Comparison of ENCODE assay signal across 14 cellular contexts in the genomic region with DNA sequence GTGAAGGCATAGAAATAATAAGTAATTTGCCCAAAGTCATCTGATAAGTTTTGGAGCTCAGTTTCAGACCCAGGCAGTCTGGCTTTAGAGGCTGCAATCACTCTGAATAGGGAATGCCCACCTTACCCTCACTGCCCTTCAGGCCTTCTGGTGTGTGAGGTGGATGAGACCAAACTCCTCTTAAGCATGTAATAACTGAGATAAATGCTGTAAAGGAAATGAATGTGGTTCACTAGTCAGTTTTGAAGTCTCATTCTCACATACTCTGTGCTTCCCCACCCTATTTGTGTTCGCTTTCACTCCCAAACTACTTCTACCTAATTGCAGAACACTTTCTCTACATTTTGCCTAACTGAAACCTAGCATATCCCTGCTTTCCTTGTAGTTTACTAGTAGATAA.
DNase-seq lines count a peak whose midpoint lies in the region; ATAC-seq and TF ChIP-seq lines count a peak whose summit lies in the region.
"Had no signal": no experiment of that assay in that cellular context is flagged by ENCODE, and none has a peak within 500 bp of the region (broad histone marks: within the 10 kb centered on the region; RNA-seq: fewer than 3 reads in every experiment).

No MANE protein-coding gene starts in this region.

- ATAC-seq in GM18909 (IDR thresholded peaks at IDR 0.05; ENCODE audit: poor library complexity, unreplicated experiment) = peak; percentile 95
- peak; percentile 96 for ATAC-seq in GM21619 (IDR thresholded peaks at IDR 0.05; ENCODE audit: unreplicated experiment)
- ATAC-seq in HG03108 (IDR thresholded peaks at IDR 0.05; ENCODE audit: unreplicated experiment) = peak; percentile 99
- no peak for ATAC-seq in psoas muscle

- no peaks in the 10 kb centered on the region for H3K27me3 ChIP-seq in psoas muscle (ENCODE audit: insufficient read depth in 3 of 3, low read length in 2 of 3)
- no peaks in the 10 kb centered on the region for H3K27me3 ChIP-seq in effector memory CD4-positive, alpha-beta T cell (replicated peaks; ENCODE audit: control insufficient read depth, insufficient read depth, low read length, poor library complexity, severe bottlenecking)
- H3K27me3 ChIP-seq in smooth muscle cell (ENCODE audit: low read depth) = no peaks in the 10 kb centered on the region
- H3K27me3 ChIP-seq: colonic mucosa, neural progenitor cell had no signal

- DNase-seq in psoas muscle (no peak), SKM-1 treated with dmso at 0.1 percent for 144 hours (lab: John Stamatoyannopoulos, UW; ENCODE audit: unreplicated experiment) (no peak), smooth muscle cell (lab: John Stamatoyannopoulos, UW; ENCODE audit: unreplicated experiment) (no peak), chondrocyte (ENCODE audit: low spot score) (no peak)
- DNase-seq in effector memory CD4-positive, alpha-beta T cell = no peak
- DNase-seq: activated naive CD4-positive, alpha-beta T cell treated with anti-CD3 and anti-CD28 coated beads, Interleukin-2, amount 10 ng/mL, durations not matched to agents 7 days and 5 days; colonic mucosa; left ventricle myocardium inferior; NCI-H2171 had no signal

- no peaks in the 10 kb centered on the region for H3F3A ChIP-seq in smooth muscle cell (ENCODE audit: low read depth)

- H3K4me3 ChIP-seq in psoas muscle (no peak overlapping the region), smooth muscle cell (no peak overlapping the region)
- no peak overlapping the region for H3K4me3 ChIP-seq in effector memory CD4-positive, alpha-beta T cell (ENCODE audit: insufficient read depth, low read depth, low read length, poor library complexity, severe bottlenecking)
- H3K4me3 ChIP-seq: colonic mucosa, left ventricle myocardium inferior, neural progenitor cell had no signal

- no peaks in the 10 kb centered on the region for H3K9me3 ChIP-seq in psoas muscle
- H3K9me3 ChIP-seq in effector memory CD4-positive, alpha-beta T cell (ENCODE audit: control insufficient read depth, low read length) = no peaks in the 10 kb centered on the region
- no peaks in the 10 kb centered on the region for H3K9me3 ChIP-seq in smooth muscle cell (replicated peaks; ENCODE audit: low read depth)
- H3K9me3 ChIP-seq: colonic mucosa, left ventricle myocardium inferior had no signal

- no peaks in the 10 kb centered on the region for H3K36me3 ChIP-seq in psoas muscle (ENCODE audit: insufficient read depth in 1 of 2, low read depth in 1 of 2)
- H3K36me3 ChIP-seq in effector memory CD4-positive, alpha-beta T cell (ENCODE audit: control insufficient read depth, insufficient read depth, low read length) = no peaks in the 10 kb centered on the region
- no peaks in the 10 kb centered on the region for H3K36me3 ChIP-seq in smooth muscle cell (ENCODE audit: low read depth)
- H3K36me3 ChIP-seq: colonic mucosa, left ventricle myocardium inferior, neural progenitor cell had no signal

- no peaks in the 10 kb centered on the region for H3K9me3 Mint-ChIP-seq in chondrocyte (ENCODE audit: low read depth)
- H3K9me3 Mint-ChIP-seq: activated naive CD4-positive, alpha-beta T cell treated with anti-CD3 and anti-CD28 coated beads, Interleukin-2, amount 10 ng/mL, durations not matched to agents 7 days and 5 days; neural progenitor cell had no signal

- H3K27ac ChIP-seq in psoas muscle (peak overlapping the region; percentile 77), smooth muscle cell (ENCODE audit: low read depth) (no peak overlapping the region)
- H3K27ac ChIP-seq in effector memory CD4-positive, alpha-beta T cell (ENCODE audit: insufficient read depth, low read length, poor library complexity, severe bottlenecking) = no peak overlapping the region
- H3K27ac ChIP-seq: colonic mucosa, left ventricle myocardium inferior, neural progenitor cell, RWPE1 had no signal

- TF ChIP-seq CTCF in psoas muscle (IDR thresholded peaks at IDR 0.05) (no peak), smooth muscle cell (IDR thresholded peaks at IDR 0.05; ENCODE audit: borderline replicate concordance, insufficient read depth, poor library complexity, severe bottlenecking) (no peak), chondrocyte (IDR thresholded peaks at IDR 0.05) (no peak)

- H3K27ac Mint-ChIP-seq in chondrocyte (ENCODE audit: unreplicated experiment) = no peak overlapping the region
- H3K27ac Mint-ChIP-seq: activated naive CD4-positive, alpha-beta T cell treated with anti-CD3 and anti-CD28 coated beads, Interleukin-2, amount 10 ng/mL, durations not matched to agents 7 days and 5 days; neural progenitor cell had no signal

- no peaks in the 10 kb centered on the region for H3K27me3 Mint-ChIP-seq in chondrocyte (ENCODE audit: low read depth)
- H3K27me3 Mint-ChIP-seq: activated naive CD4-positive, alpha-beta T cell treated with anti-CD3 and anti-CD28 coated beads, Interleukin-2, amount 10 ng/mL, durations not matched to agents 7 days and 5 days had no signal

- no peak overlapping the region for H3K9ac ChIP-seq in smooth muscle cell (ENCODE audit: low read depth)
- H3K9ac ChIP-seq: neural progenitor cell had no signal

- intact Hi-C loops in psoas muscle (cut with DNase I) = no loop called here

- H2AFZ ChIP-seq in smooth muscle cell (ENCODE audit: low read depth) = no peak overlapping the region
- H2AFZ ChIP-seq: neural progenitor cell had no signal

- H3K4me1 ChIP-seq in psoas muscle = peaks cover 77% of the 10 kb centered on the region
- H3K4me1 ChIP-seq in effector memory CD4-positive, alpha-beta T cell (ENCODE audit: control insufficient read depth, insufficient read depth, low read length, poor library complexity, severe bottlenecking) = no peaks in the 10 kb centered on the region
- H3K4me1 ChIP-seq in smooth muscle cell (ENCODE audit: low read depth) = no peaks in the 10 kb centered on the region
- H3K4me1 ChIP-seq: colonic mucosa, neural progenitor cell had no signal

- H3K36me3 Mint-ChIP-seq in chondrocyte (ENCODE audit: low read depth) = no peaks in the 10 kb centered on the region
- H3K36me3 Mint-ChIP-seq: activated naive CD4-positive, alpha-beta T cell treated with anti-CD3 and anti-CD28 coated beads, Interleukin-2, amount 10 ng/mL, durations not matched to agents 7 days and 5 days; neural progenitor cell had no signal

- 96 to 100% (median 97%) methylated on average over 1 of the region's 1 CpG for WGBS in psoas muscle, 3 donors
- 92% methylated on average over 1 of the region's 1 CpG for WGBS in smooth muscle cell (ENCODE audit: low lambda C conversion rate)

- H3K79me2 ChIP-seq in smooth muscle cell (ENCODE audit: low read depth) = no peaks in the 10 kb centered on the region

- H3K4me1 Mint-ChIP-seq in chondrocyte (ENCODE audit: low read depth) = peaks cover 36% of the 10 kb centered on the region

- H3K4me3 Mint-ChIP-seq in chondrocyte (ENCODE audit: unreplicated experiment) = no peak overlapping the region
- H3K4me3 Mint-ChIP-seq: activated naive CD4-positive, alpha-beta T cell treated with anti-CD3 and anti-CD28 coated beads, Interleukin-2, amount 10 ng/mL, durations not matched to agents 7 days and 5 days; neural progenitor cell had no signal

- H3K4me2 ChIP-seq in smooth muscle cell = no peak overlapping the region
- H3K4me2 ChIP-seq: neural progenitor cell had no signal

- no peaks in the 10 kb centered on the region for H4K20me1 ChIP-seq in smooth muscle cell (ENCODE audit: low read depth)

Comparison
In these comparisons a context has a peak if more than half of its experiments do, and no peak if none do; other contexts are left out.
1. ATAC-seq: peak in GM18909 (single experiment), GM21619 (single experiment) and HG03108 (single experiment); none in psoas muscle (0 of 4).